In genomic region chrX:6810796-6811195, GRCh38 we compare ENCODE assay signal across 16 cellular contexts.
DNase-seq lines count a peak whose midpoint lies in the region; ATAC-seq, FAIRE-seq and TF ChIP-seq lines count a peak whose summit lies in the region.
"Had no signal": no experiment of that assay in that cellular context is flagged by ENCODE, and none has a peak within 500 bp of the region (broad histone marks: within the 10 kb centered on the region; RNA-seq: fewer than 3 reads in every experiment).

No MANE protein-coding gene starts in this region.

- H3K4me3 ChIP-seq in bronchial epithelial cell (ENCODE audit: low read depth, low read length) (no peak overlapping the region), upper lobe of left lung (no peak overlapping the region)

- no peak overlapping the region for H3K27ac ChIP-seq in upper lobe of left lung

- 53 to 83% methylated on average over 2 to 3 of the region's 3 CpGs for WGBS in upper lobe of left lung, 2 donors

- H3K4me1 ChIP-seq in upper lobe of left lung, result no peaks in the 10 kb centered on the region

- no peak for TF ChIP-seq EP300 in upper lobe of left lung (IDR thresholded peaks at IDR 0.05)

- FAIRE-seq in bronchial epithelial cell (lab: Jason Lieb, UNC) (no peak), urothelium cell line (lab: Jason Lieb, UNC) (no peak)
- FAIRE-seq: D721Med, GM12891, GM18507 had no signal

- no peak for ATAC-seq in upper lobe of left lung (ENCODE audit: low FRiP score in 2 of 2)

- TF ChIP-seq POLR2A in upper lobe of left lung (IDR thresholded peaks at IDR 0.05), result no peak

- H3K9me3 ChIP-seq in upper lobe of left lung, result no peaks in the 10 kb centered on the region

- in situ Hi-C loops in ACHN (cut with HindIII; ENCODE audit: low pct_ligation_motif_present, low pct_unique_long_range_greater_than_20kb, low sequenced_read_pairs), result no loop called here

- H3K27me3 ChIP-seq in bronchial epithelial cell (ENCODE audit: control insufficient read depth, insufficient read depth, low read length) (no peaks in the 10 kb centered on the region), upper lobe of left lung (no peaks in the 10 kb centered on the region)

- DNase-seq in EH (ENCODE audit: low read depth), result peak; percentile 32
- DNase-seq in M059J (ENCODE audit: low read depth), result peak; percentile 19
- DNase-seq in bronchial epithelial cell (ENCODE audit: low read depth), result peak; percentile 16
- DNase-seq in urothelium cell line (ENCODE audit: low spot score), result peak; percentile 1
- DNase-seq in upper lobe of left lung, result no peak
- DNase-seq in ACHN, result no peak
- no peak for DNase-seq in activated CD4-positive, alpha-beta T cell treated with anti-CD3 and anti-CD28 coated beads, Interleukin-2, amount 50 U/mL, for 4 hours
- DNase-seq: Karpas-422, NCI-H1417, NCI-H1694 treated with DMSO at 0.1 percent for 48 hours, NCI-H446, NCI-H526 treated with DMSO at 0.1 percent for 48 hours, Right ventricle myocardium superior had no signal

- H3K36me3 ChIP-seq in bronchial epithelial cell (ENCODE audit: control insufficient read depth, insufficient read depth, low read length) (no peaks in the 10 kb centered on the region), upper lobe of left lung (no peaks in the 10 kb centered on the region)

- TF ChIP-seq CTCF in bronchial epithelial cell (IDR thresholded peaks at IDR 0.05; ENCODE audit: insufficient read depth, low read length, severe bottlenecking), result no peak
- TF ChIP-seq CTCF in upper lobe of left lung (IDR thresholded peaks at IDR 0.05), result no peak

Comparison
In these comparisons a context has a peak if more than half of its experiments do, and no peak if none do; other contexts are left out.
1. DNase-seq: peak in EH (single experiment), M059J (single experiment), bronchial epithelial cell (single experiment) and urothelium cell line (single experiment); none in upper lobe of left lung (0 of 2), ACHN (single experiment) and activated CD4-positive, alpha-beta T cell treated with anti-CD3 and anti-CD28 coated beads, Interleukin-2, amount 50 U/mL, for 4 hours (0 of 2).